Comparison of ENCODE assay signal across 21 cellular contexts in genomic region chr21:14981246-14981645, GRCh38.
DNase-seq lines count a peak whose midpoint lies in the region; ATAC-seq and TF ChIP-seq lines count a peak whose summit lies in the region.
"Had no signal": no experiment of that assay in that cellular context is flagged by ENCODE, and none has a peak within 500 bp of the region (broad histone marks: within the 10 kb centered on the region; RNA-seq: fewer than 3 reads in every experiment).

No MANE protein-coding gene starts in this region.

- H3K27me3 ChIP-seq in effector memory CD4-positive, alpha-beta T cell (replicated peaks; ENCODE audit: control insufficient read depth, insufficient read depth, low read length, poor library complexity, severe bottlenecking) = no peaks in the 10 kb centered on the region
- H3K27me3 ChIP-seq: SJCRH30 had no signal

- no peaks in the 10 kb centered on the region for H3K4me1 ChIP-seq in effector memory CD4-positive, alpha-beta T cell (ENCODE audit: control insufficient read depth, insufficient read depth, low read length, poor library complexity, severe bottlenecking)
- H3K4me1 ChIP-seq: HAP-1 had no signal

- H3K36me3 ChIP-seq in effector memory CD4-positive, alpha-beta T cell (ENCODE audit: control insufficient read depth, insufficient read depth, low read length) = no peaks in the 10 kb centered on the region
- H3K36me3 ChIP-seq: HAP-1 had no signal

- no peak for ATAC-seq in GM21576 (IDR thresholded peaks at IDR 0.05; ENCODE audit: unreplicated experiment)
- ATAC-seq: T-cell had no signal

- peak overlapping the region; percentile 39 for H3K27ac Mint-ChIP-seq in mesothelial cell of epicardium
- H3K27ac Mint-ChIP-seq: CD4-positive, CD25-positive, alpha-beta regulatory T cell; T-cell; T-helper 2 cell treated with Interferon-gamma antibody and Interleukin-4, amounts not matched to agents 5 μg/mL and 100 μg/mL, for 36 hours had no signal

- no peak overlapping the region for H3K4me3 Mint-ChIP-seq in mesothelial cell of epicardium
- H3K4me3 Mint-ChIP-seq: CD4-positive, CD25-positive, alpha-beta regulatory T cell; T-cell; T-helper 2 cell treated with Interferon-gamma antibody and Interleukin-4, amounts not matched to agents 5 μg/mL and 100 μg/mL, for 36 hours had no signal

- peak; percentile 90 for DNase-seq in DMS53 (lab: John Stamatoyannopoulos, UW)
- DNase-seq in LNCaP clone FGC (ENCODE audit: low read depth) = peak; percentile 50
- no peak for DNase-seq in mesothelial cell of epicardium (ENCODE audit: low spot score in 2 of 2, unreplicated experiment in 2 of 2)
- DNase-seq in effector memory CD4-positive, alpha-beta T cell = no peak
- DNase-seq in pons (ENCODE audit: low spot score) = no peak
- DNase-seq: CD4-positive, CD25-positive, alpha-beta regulatory T cell; COR-L47; GM23248; MM.1S; NCI-H1092; NCI-H1436; NCI-H2029; NCI-H2171; NCI-H345; NCI-H526 treated with DMSO at 0.1 percent for 48 hours; SJCRH30; T-cell had no signal

- peak overlapping the region; percentile 31 for H3K27ac ChIP-seq in VCaP
- H3K27ac ChIP-seq in effector memory CD4-positive, alpha-beta T cell (ENCODE audit: insufficient read depth, low read length, poor library complexity, severe bottlenecking) = no peak overlapping the region
- H3K27ac ChIP-seq: GM23248, SJCRH30 had no signal

- peaks cover 22% of the 10 kb centered on the region for H3K4me1 Mint-ChIP-seq in mesothelial cell of epicardium

- TF ChIP-seq CTCF in LNCaP clone FGC (IDR thresholded peaks at IDR 0.05; ENCODE audit: control insufficient read depth, extremely low read depth, insufficient read depth) (no peak), VCaP (conservative IDR thresholded peaks at IDR 0.05) (no peak), mesothelial cell of epicardium (IDR thresholded peaks at IDR 0.05; ENCODE audit: unreplicated experiment) (no peak)

- no peaks in the 10 kb centered on the region for H3K27me3 Mint-ChIP-seq in mesothelial cell of epicardium (ENCODE audit: low read depth)
- H3K27me3 Mint-ChIP-seq: CD4-positive, CD25-positive, alpha-beta regulatory T cell; T-cell had no signal

- H3K36me3 Mint-ChIP-seq in mesothelial cell of epicardium = peaks cover 23% of the 10 kb centered on the region

- H3K9me3 Mint-ChIP-seq in mesothelial cell of epicardium = peaks cover 9% of the 10 kb centered on the region
- H3K9me3 Mint-ChIP-seq: CD4-positive, CD25-positive, alpha-beta regulatory T cell; T-cell; T-helper 2 cell treated with Interferon-gamma antibody and Interleukin-4, amounts not matched to agents 5 μg/mL and 100 μg/mL, for 36 hours had no signal

- no peaks in the 10 kb centered on the region for H3K9me3 ChIP-seq in effector memory CD4-positive, alpha-beta T cell (ENCODE audit: control insufficient read depth, low read length)
- H3K9me3 ChIP-seq: HAP-1 had no signal

- no peak overlapping the region for H3K4me3 ChIP-seq in LNCaP clone FGC (ENCODE audit: low read depth, low read length)
- H3K4me3 ChIP-seq in effector memory CD4-positive, alpha-beta T cell (ENCODE audit: insufficient read depth, low read depth, low read length, poor library complexity, severe bottlenecking) = no peak overlapping the region
- H3K4me3 ChIP-seq: GM23248, HAP-1, SJCRH30 had no signal

Comparison
In these comparisons a context has a peak if more than half of its experiments do, and no peak if none do; other contexts are left out.
1. DNase-seq: peak in DMS53 (single experiment) and LNCaP clone FGC (single experiment); none in mesothelial cell of epicardium (0 of 2), effector memory CD4-positive, alpha-beta T cell (0 of 3) and pons (single experiment).